8 cellular contexts compared by ENCODE assay signal in the genomic region with DNA sequence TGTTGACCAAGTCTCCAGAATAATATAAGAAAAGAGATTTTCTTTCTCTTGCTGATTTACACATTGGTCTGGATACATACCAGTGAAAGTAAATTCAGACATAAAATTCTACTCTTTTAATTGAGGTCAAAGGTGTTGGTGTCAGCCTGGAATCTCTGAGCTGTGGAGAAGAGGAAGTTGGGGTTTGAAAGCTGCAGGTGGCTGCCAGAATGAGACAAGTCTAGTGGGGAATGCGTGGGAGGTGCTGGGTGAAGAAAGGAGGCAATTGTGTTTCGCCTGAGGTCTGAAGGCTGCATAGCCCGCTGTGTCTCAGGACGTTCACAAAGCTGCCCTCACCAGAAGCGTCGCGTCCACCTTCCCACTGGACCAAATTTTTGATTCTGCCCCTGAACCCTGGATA. TPM values are rescaled to one million over a fixed set of nuclear protein-coding genes. Genes with fewer than 3 reads are reported as not detected.
DNase-seq lines count a peak whose midpoint lies in the region; ATAC-seq and TF ChIP-seq lines count a peak whose summit lies in the region.

No MANE protein-coding gene starts in this region.

- no peaks in the 10 kb centered on the region for H3K9me3 ChIP-seq in Karpas-422 (ENCODE audit: low read length)

- H3K36me3 ChIP-seq in Karpas-422 (ENCODE audit: insufficient read depth, low read length): no peaks in the 10 kb centered on the region

- H3K4me3 Mint-ChIP-seq in MCF 10A (ENCODE audit: unreplicated experiment): no peak overlapping the region

- ATAC-seq in GM18498 (IDR thresholded peaks at IDR 0.05; ENCODE audit: unreplicated experiment) (peak; percentile 82), GM21576 (IDR thresholded peaks at IDR 0.05; ENCODE audit: unreplicated experiment) (peak; percentile 89), esophagus mucosa (no peak)

- no TSS peak for BruUV-seq in MCF 10A (replicated peaks; lab: Mats Ljungman, UMichigan)

- no peaks in the 10 kb centered on the region for H4K20me1 ChIP-seq in Karpas-422 (ENCODE audit: insufficient read depth, low read depth, low read length)

- no peak overlapping the region for H3K27ac Mint-ChIP-seq in MCF 10A (ENCODE audit: low read depth, unreplicated experiment)

- H3K27me3 Mint-ChIP-seq in MCF 10A (ENCODE audit: insufficient read depth, unreplicated experiment): peaks cover 97% of the 10 kb centered on the region

- intact Hi-C loops in MCF 10A (cut with micrococcal nuclease): no loop called here

- no peak overlapping the region for H3K4me3 ChIP-seq in Karpas-422 (ENCODE audit: low read length)

- no peak overlapping the region for H3K9ac ChIP-seq in Karpas-422 (ENCODE audit: low read length)

- CTCF ChIA-PET in MCF 10A (lab: Yijun Ruan, JAX): interaction anchor here (1.8 to 2.9 kb wide), 2 partner anchors 18 to 78 kb away, joined by 7 to 15 read pairs; no protein-coding TSS in a partner anchor

- H3K9me3 Mint-ChIP-seq in MCF 10A (ENCODE audit: unreplicated experiment): no peaks in the 10 kb centered on the region

- no peaks in the 10 kb centered on the region for H3K27me3 ChIP-seq in Karpas-422 (ENCODE audit: low read length)

- no peak overlapping the region for H3K27ac ChIP-seq in Karpas-422 (ENCODE audit: low read length)

- peaks cover 11% of the 10 kb centered on the region for H3K4me1 Mint-ChIP-seq in MCF 10A (ENCODE audit: insufficient read depth, unreplicated experiment)

- DNase-seq in Karpas-422 (peak; percentile 56), iPS-NIHi11 (ENCODE audit: low spot score) (peak; percentile 14), T-helper 9 cell (no peak), MCF 10A (ENCODE audit: unreplicated experiment) (no peak), NCI-H1694 (lab: John Stamatoyannopoulos, UW) (no peak)

- no peak for TF ChIP-seq CTCF in MCF 10A (IDR thresholded peaks at IDR 0.05; ENCODE audit: unreplicated experiment)

- H3K9me2 ChIP-seq in Karpas-422 (replicated peaks; ENCODE audit: insufficient read depth, low read length): no peaks in the 10 kb centered on the region

- H3K4me2 ChIP-seq in Karpas-422 (ENCODE audit: low read depth, low read length, poor library complexity, severe bottlenecking): no peak overlapping the region

- no peaks in the 10 kb centered on the region for H3K79me2 ChIP-seq in Karpas-422 (ENCODE audit: low read length)

- no peaks in the 10 kb centered on the region for H3K36me3 Mint-ChIP-seq in MCF 10A (ENCODE audit: insufficient read depth, unreplicated experiment)

- POLR2A ChIA-PET in MCF 10A (lab: Yijun Ruan, JAX): interaction anchor here (0.7 kb wide), 1 partner anchor 97 kb away, joined by 3 read pairs; no protein-coding TSS in a partner anchor

- peaks cover 8% of the 10 kb centered on the region for H3K4me1 ChIP-seq in Karpas-422 (ENCODE audit: low read length)

- H2AFZ ChIP-seq in Karpas-422 (ENCODE audit: low read length): no peak overlapping the region

RNA-seq across cellular contexts. Expression of a gene that starts 31.2 kb away (rescaled TPM):
- 1.3 TPM in 1 of 2 replicates, not detected in the other for total RNA-seq in Karpas-422 (2014; rRNA removed; shearing (Covaris generic); ENCODE audit: low replicate concordance)
- total RNA-seq in esophagus mucosa (0.36 TPM), MCF 10A (2022) (0.69 and 0.89 TPM in 2 replicates)

Comparison
In these comparisons a context has a peak if more than half of its experiments do, and no peak if none do; other contexts are left out.
1. DNase-seq: peak in Karpas-422 (single experiment) and iPS-NIHi11 (single experiment); none in T-helper 9 cell (single experiment), MCF 10A (single experiment) and NCI-H1694 (single experiment).